ENCODE assay signal across 19 cellular contexts in genomic region chr3:12340506-12340905, GRCh38. TPM values are rescaled to one million over a fixed set of nuclear protein-coding genes. Genes with fewer than 3 reads are reported as not detected.
DNase-seq lines count a peak whose midpoint lies in the region; ATAC-seq and TF ChIP-seq lines count a peak whose summit lies in the region.
"Had no signal": no experiment of that assay in that cellular context is flagged by ENCODE, and none has a peak within 500 bp of the region (broad histone marks: within the 10 kb centered on the region; RNA-seq: fewer than 3 reads in every experiment).

No MANE protein-coding gene starts in this region.

- TF ChIP-seq RAD21 in HCT116 (IDR thresholded peaks at IDR 0.05; ENCODE audit: low read depth) = no peak

- RAD21 ChIA-PET in HCT116 (lab: Charles Lee; ENCODE audit: low non-redundant PET in 1 of 2, low total read pairs in 2 of 2, uncharacterized antibody in 2 of 2, unreplicated experiment in 2 of 2) = no interaction called here

- H3K9ac ChIP-seq in HCT116 (ENCODE audit: low read length) (no peak overlapping the region), PC-3 (ENCODE audit: low read length) (no peak overlapping the region)
- H3K9ac ChIP-seq: BLaER1 treated with 17β-estradiol and CSF1 and Interleukin-3, amounts not matched to agents 10 nM and 100 nM had no signal

- H3K36me3 ChIP-seq in HCT116 (ENCODE audit: control insufficient read depth in 1 of 2, insufficient read depth in 2 of 2, low read length in 2 of 2) (no peaks in the 10 kb centered on the region), PC-3 (ENCODE audit: low read depth, low read length) (peaks cover 66% of the 10 kb centered on the region)
- H3K36me3 ChIP-seq: BLaER1 treated with 17β-estradiol and CSF1 and Interleukin-3, amounts not matched to agents 10 nM and 100 nM had no signal

- TF ChIP-seq CTCF in HCT116 (IDR thresholded peaks at IDR 0.05 in 2 of 3, conservative IDR thresholded peaks at IDR 0.05 in 1 of 3; ENCODE audit: borderline replicate concordance in 1 of 3, insufficient read depth in 1 of 3, low read depth in 2 of 3, low read length in 2 of 3) (no peak), PC-3 (conservative IDR thresholded peaks at IDR 0.05; ENCODE audit: low read depth, low read length) (no peak)

- ATAC-seq in HCT116 (no peak), PC-3 (no peak), left colon (peak; percentile 11), GM21515 (IDR thresholded peaks at IDR 0.05; ENCODE audit: unreplicated experiment) (no peak), GM21390 (IDR thresholded peaks at IDR 0.05; ENCODE audit: unreplicated experiment) (no peak)
- ATAC-seq: A549; CD8-positive, alpha-beta T cell had no signal

- no peaks in the 10 kb centered on the region for H3K27me3 ChIP-seq in HCT116 (ENCODE audit: insufficient read depth, low read length)
- H3K27me3 ChIP-seq in PC-3 (ENCODE audit: low read length) = no peaks in the 10 kb centered on the region
- H3K27me3 ChIP-seq: BLaER1 treated with 17β-estradiol and CSF1 and Interleukin-3, amounts not matched to agents 10 nM and 100 nM had no signal

- intact Hi-C loops in HCT116 (cut with micrococcal nuclease) = no loop called here
- intact Hi-C loops in PC-3 (cut with micrococcal nuclease) = no loop called here
- intact Hi-C loops in left colon (cut with DNase I, micrococcal nuclease) = no loop called here

- no peaks in the 10 kb centered on the region for H3K9me3 ChIP-seq in HCT116 (ENCODE audit: control insufficient read depth in 1 of 2, insufficient read depth in 1 of 2, low read depth in 1 of 2, low read length in 2 of 2)
- no peaks in the 10 kb centered on the region for H3K9me3 ChIP-seq in PC-3 (ENCODE audit: low read length)
- H3K9me3 ChIP-seq: A549; BLaER1 treated with 17β-estradiol and CSF1 and Interleukin-3, amounts not matched to agents 10 nM and 100 nM; Caco-2 had no signal

- H3K27ac ChIP-seq in HCT116 (ENCODE audit: low read depth, low read length) (no peak overlapping the region), PC-3 (ENCODE audit: low read length) (no peak overlapping the region)
- H3K27ac ChIP-seq: 22Rv1; A549; BLaER1 treated with 17β-estradiol and CSF1 and Interleukin-3, amounts not matched to agents 10 nM and 100 nM; C4-2B had no signal

- H3K4me2 ChIP-seq in HCT116 (ENCODE audit: low read length) (peak overlapping the region; percentile 42), PC-3 (ENCODE audit: low read length) (no peak overlapping the region)
- H3K4me2 ChIP-seq: A549; BLaER1 treated with 17β-estradiol and CSF1 and Interleukin-3, amounts not matched to agents 10 nM and 100 nM had no signal

- H4K20me1 ChIP-seq in HCT116 (ENCODE audit: insufficient read depth) = no peaks in the 10 kb centered on the region
- no peaks in the 10 kb centered on the region for H4K20me1 ChIP-seq in PC-3 (ENCODE audit: low read length)
- H4K20me1 ChIP-seq: BLaER1 treated with 17β-estradiol and CSF1 and Interleukin-3, amounts not matched to agents 10 nM and 100 nM had no signal

- POLR2A ChIA-PET in HCT116 (lab: Charles Lee) = no interaction called here
- POLR2A ChIA-PET in PC-3 (lab: Charles Lee; ENCODE audit: unreplicated experiment) = no interaction called here

- CTCF ChIA-PET in HCT116 (lab: Charles Lee) = no interaction called here
- CTCF ChIA-PET in PC-3 (lab: Charles Lee) = no interaction called here

- peaks cover 25 to 67% of the 10 kb centered on the region in 2 experiments for H3K4me1 ChIP-seq in HCT116 (ENCODE audit: control insufficient read depth in 1 of 2, insufficient read depth in 2 of 2, low read length in 2 of 2)
- H3K4me1 ChIP-seq in PC-3 (ENCODE audit: insufficient read depth, low read length) = peaks cover 67% of the 10 kb centered on the region

- H3K4me3 ChIP-seq in HCT116 (replicated peaks in 1 of 2; ENCODE audit: low read depth in 1 of 2, low read length in 2 of 2) (no peak overlapping the region), PC-3 (ENCODE audit: low read length) (no peak overlapping the region)
- H3K4me3 ChIP-seq: A549; BLaER1 treated with 17β-estradiol and CSF1 and Interleukin-3, amounts not matched to agents 10 nM and 100 nM had no signal

- no peak overlapping the region for H2AFZ ChIP-seq in HCT116 (ENCODE audit: low read depth, low read length, poor library complexity, severe bottlenecking)
- H2AFZ ChIP-seq in PC-3 (ENCODE audit: low read length) = no peak overlapping the region

- no TSS peak for BruUV-seq in HCT116 (replicated peaks; lab: Mats Ljungman, UMichigan)
- BruUV-seq in PC-3 (replicated peaks; lab: Mats Ljungman, UMichigan) = no TSS peak

- H3F3A ChIP-seq in PC-3 (ENCODE audit: low read length, unreplicated experiment) = peaks cover 8% of the 10 kb centered on the region

- no peaks in the 10 kb centered on the region for H3K9me2 ChIP-seq in HCT116 (ENCODE audit: insufficient read depth)
- no peaks in the 10 kb centered on the region for H3K9me2 ChIP-seq in PC-3 (replicated peaks; ENCODE audit: low read length)

- no peaks in the 10 kb centered on the region for H3K79me2 ChIP-seq in HCT116 (ENCODE audit: insufficient read depth, low read length)
- H3K79me2 ChIP-seq in PC-3 (ENCODE audit: low read length) = peaks cover 73% of the 10 kb centered on the region

- TF ChIP-seq POLR2A in HCT116 (IDR thresholded peaks at IDR 0.05; ENCODE audit: borderline replicate concordance, extremely low read depth, insufficient read depth, insufficient read length) = no peak

- DNase-seq in HCT116 (ENCODE audit: low read depth, low spot score) = no peak
- peak; percentile 37 for DNase-seq in PC-3
- DNase-seq in astrocyte of the hippocampus (ENCODE audit: low read depth, low spot score) = peak; percentile 29
- no peak for DNase-seq in left colon
- DNase-seq in SK-N-DZ (ENCODE audit: low spot score) = no peak
- no peak for DNase-seq in iPS-NIHi7 (ENCODE audit: extremely low spot score)
- DNase-seq: AML-193; Caco-2; Calu3; CD4-positive, alpha-beta T cell; CD8-positive, alpha-beta T cell; DMS79 treated with DMSO at 0.1 percent for 48 hours; GF-D8 had no signal

TF ChIP-seq in HCT116, 20 proteins besides CTCF, POLR2A, EP300 and RAD21:
- no peak for TF ChIP-seq CEBPB (IDR thresholded peaks at IDR 0.05; ENCODE audit: low read depth)
- no peak for TF ChIP-seq YY1 (IDR thresholded peaks at IDR 0.05; ENCODE audit: extremely low read depth, insufficient replicate concordance, low read depth, low read length)
- TF ChIP-seq ELF1 (IDR thresholded peaks at IDR 0.05; ENCODE audit: borderline replicate concordance, low read depth) = no peak
- TF ChIP-seq SRF (IDR thresholded peaks at IDR 0.05; ENCODE audit: low read depth) = no peak
- TF ChIP-seq ATF3 (IDR thresholded peaks at IDR 0.05) = no peak

RNA-seq across cellular contexts. Expression of gene PPARG, which starts 51.6 kb away (rescaled TPM):
- total RNA-seq in HCT116 (2021; ENCODE audit: unreplicated experiment) (71.6 TPM), PC-3 (2014; rRNA removed) (208 and 250 TPM in 2 replicates), left colon (100 to 1,000 TPM in 1 of 2 donors, 10 to 100 TPM in 1; 91.2 to 143 TPM)
- polyA plus RNA-seq in HCT116 (2012) = 40.4 and 42.9 TPM in 2 replicates
- 3.7 and 5.1 TPM in 2 replicates for polyA plus RNA-seq in SK-N-DZ (2014; cell fraction: cytosol; rRNA removed)
- 3.0 and 3.2 TPM in 2 replicates for polyA plus RNA-seq in SK-N-DZ (2014; cell fraction: nucleus; rRNA removed)
- total RNA-seq: CD8-positive, alpha-beta T cell had no signal

Comparison
In these comparisons a context has a peak if more than half of its experiments do, and no peak if none do; other contexts are left out.
1. DNase-seq: peak in PC-3 (single experiment) and astrocyte of the hippocampus (single experiment); none in HCT116 (single experiment), left colon (0 of 2), SK-N-DZ (single experiment) and iPS-NIHi7 (single experiment).